14 cellular contexts compared by ENCODE assay signal in genomic region chr7:157008206-157009169, GRCh38. TPM values are rescaled to one million over a fixed set of nuclear protein-coding genes. Genes with fewer than 3 reads are reported as not detected.
DNase-seq lines count a peak whose midpoint lies in the region; ATAC-seq, FAIRE-seq and TF ChIP-seq lines count a peak whose summit lies in the region.
"Had no signal": no experiment of that assay in that cellular context is flagged by ENCODE, and none has a peak within 500 bp of the region (broad histone marks: within the 10 kb centered on the region; RNA-seq: fewer than 3 reads in every experiment).

No MANE protein-coding gene starts in this region.

- no peaks in the 10 kb centered on the region for H3K36me3 ChIP-seq in breast epithelium
- H3K36me3 ChIP-seq in OCI-LY1 (ENCODE audit: insufficient read depth, low read length): no peaks in the 10 kb centered on the region
- H3K36me3 ChIP-seq in kidney epithelial cell (ENCODE audit: control insufficient read depth, insufficient read depth, low read length): no peaks in the 10 kb centered on the region
- no peaks in the 10 kb centered on the region for H3K36me3 ChIP-seq in upper lobe of right lung
- H3K36me3 ChIP-seq in BE2C: no peaks in the 10 kb centered on the region
- H3K36me3 ChIP-seq: heart left ventricle had no signal

- CTCF ChIA-PET in MCF 10A (lab: Yijun Ruan, JAX): interaction anchor here (0.6 kb wide), 1 partner anchor 123 kb away, joined by 3 read pairs; no protein-coding TSS in a partner anchor

- H3K27ac ChIP-seq in breast epithelium (no peak overlapping the region), OCI-LY1 (ENCODE audit: low read depth, low read length, poor library complexity, severe bottlenecking) (no peak overlapping the region), upper lobe of right lung (no peak overlapping the region)
- H3K27ac ChIP-seq: heart left ventricle, parathyroid adenoma had no signal

- H2AFZ ChIP-seq in OCI-LY1 (ENCODE audit: low read length): no peak overlapping the region

- no peak for FAIRE-seq in H54 (lab: Jason Lieb, UNC)
- FAIRE-seq: GM12892 had no signal

- no peak overlapping the region for H3K27ac Mint-ChIP-seq in MCF 10A (ENCODE audit: low read depth, unreplicated experiment)
- H3K27ac Mint-ChIP-seq: dendritic cell treated with granulocyte-macrophage colony-stimulating factor and Interleukin-4, amounts not matched to agents 40 ng/mL and 50 ng/mL, for 4 days had no signal

- H3K9me3 ChIP-seq in breast epithelium: no peaks in the 10 kb centered on the region
- H3K9me3 ChIP-seq in OCI-LY1 (ENCODE audit: low read length): no peaks in the 10 kb centered on the region
- H3K9me3 ChIP-seq in upper lobe of right lung: no peaks in the 10 kb centered on the region
- H3K9me3 ChIP-seq in BE2C: peaks cover 2% of the 10 kb centered on the region; the same call in 1 of the 2 replicates
- H3K9me3 ChIP-seq: heart left ventricle had no signal

- H4K20me1 ChIP-seq in OCI-LY1 (ENCODE audit: insufficient read depth, low read length): no peaks in the 10 kb centered on the region

- POLR2A ChIA-PET in MCF 10A (lab: Yijun Ruan, JAX): no interaction called here

- H3K27me3 ChIP-seq in breast epithelium (peaks cover 0 to 91% of the 10 kb centered on the region in 2 donors), OCI-LY1 (ENCODE audit: insufficient read depth, low read length) (peaks cover 5% of the 10 kb centered on the region; the same call in 1 of the 2 replicates), kidney epithelial cell (ENCODE audit: control insufficient read depth, insufficient read depth, low read length) (peaks cover 92% of the 10 kb centered on the region), upper lobe of right lung (peaks cover 89% of the 10 kb centered on the region), BE2C (peaks cover 97% of the 10 kb centered on the region)

- intact Hi-C loops in MCF 10A (cut with micrococcal nuclease) (no loop called here), breast epithelium (cut with DNase I; ENCODE audit: low total_unique reads) (no loop called here), upper lobe of right lung (cut with DNase I) (no loop called here)

- H3K36me3 Mint-ChIP-seq in MCF 10A (ENCODE audit: insufficient read depth, unreplicated experiment): no peaks in the 10 kb centered on the region

- no peaks in the 10 kb centered on the region for H3K4me1 Mint-ChIP-seq in MCF 10A (ENCODE audit: insufficient read depth, unreplicated experiment)

- H3K4me3 Mint-ChIP-seq in MCF 10A (ENCODE audit: unreplicated experiment): peak overlapping the region; percentile 67

- TF ChIP-seq CTCF in MCF 10A (IDR thresholded peaks at IDR 0.05; ENCODE audit: unreplicated experiment) (no peak), breast epithelium (IDR thresholded peaks at IDR 0.05) (no peak), OCI-LY1 (IDR thresholded peaks at IDR 0.05; ENCODE audit: low read length) (no peak), kidney epithelial cell (IDR thresholded peaks at IDR 0.05; ENCODE audit: insufficient read depth, low read length, poor library complexity, severe bottlenecking) (no peak), upper lobe of right lung (IDR thresholded peaks at IDR 0.05) (no peak), BE2C (IDR thresholded peaks at IDR 0.05; ENCODE audit: low read depth, low read length) (no peak)

- no TSS peak for BruUV-seq in MCF 10A (replicated peaks; lab: Mats Ljungman, UMichigan)

- no peaks in the 10 kb centered on the region for H3F3A ChIP-seq in OCI-LY1 (ENCODE audit: insufficient read depth, low read length)

- no peak for DNase-seq in MCF 10A (ENCODE audit: unreplicated experiment)
- no peak for DNase-seq in breast epithelium (ENCODE audit: low spot score in 2 of 2)
- DNase-seq in kidney epithelial cell (ENCODE audit: low read depth): no peak
- DNase-seq in upper lobe of right lung: peak; percentile 60
- DNase-seq in BE2C: no peak
- no peak for DNase-seq in DMS 273 (lab: John Stamatoyannopoulos, UW; ENCODE audit: unreplicated experiment)
- DNase-seq in H54 (ENCODE audit: insufficient read length, low spot score): no peak
- DNase-seq: heart left ventricle, NCI-H524 treated with DMSO at 0.1 percent for 48 hours had no signal

- ATAC-seq in upper lobe of right lung: no peak
- ATAC-seq: heart left ventricle had no signal

- no peaks in the 10 kb centered on the region for H3K79me2 ChIP-seq in OCI-LY1 (ENCODE audit: insufficient read depth, low read length)
- H3K79me2 ChIP-seq: parathyroid adenoma had no signal

- H3K9me2 ChIP-seq in OCI-LY1 (ENCODE audit: low read depth, low read length): no peaks in the 10 kb centered on the region

- H3K4me1 ChIP-seq in breast epithelium (peaks cover 5 to 10% of the 10 kb centered on the region in 2 donors), OCI-LY1 (ENCODE audit: insufficient read depth, low read length, severe bottlenecking) (peaks cover 18% of the 10 kb centered on the region), upper lobe of right lung (peaks cover 25% of the 10 kb centered on the region), BE2C (no peaks in the 10 kb centered on the region)
- H3K4me1 ChIP-seq: parathyroid adenoma had no signal

- no peak overlapping the region for H3K4me3 ChIP-seq in breast epithelium
- H3K4me3 ChIP-seq in OCI-LY1 (ENCODE audit: low read depth, low read length, poor library complexity, severe bottlenecking): peak overlapping the region; percentile 48
- H3K4me3 ChIP-seq in kidney epithelial cell (ENCODE audit: low read depth, low read length): peak overlapping the region; percentile 42
- H3K4me3 ChIP-seq in upper lobe of right lung: peak overlapping the region; percentile 36
- H3K4me3 ChIP-seq in BE2C (ENCODE audit: low read depth, low read length): no peak overlapping the region

- no peaks in the 10 kb centered on the region for H3K9me3 Mint-ChIP-seq in MCF 10A (ENCODE audit: unreplicated experiment)
- H3K9me3 Mint-ChIP-seq: dendritic cell treated with granulocyte-macrophage colony-stimulating factor and Interleukin-4, amounts not matched to agents 40 ng/mL and 50 ng/mL, for 4 days had no signal

- TF ChIP-seq POLR2A in breast epithelium (IDR thresholded peaks at IDR 0.05): no peak
- no peak for TF ChIP-seq POLR2A in H54 (IDR thresholded peaks at IDR 0.05; ENCODE audit: low read depth, low read length)

- peak overlapping the region; percentile 67; the same call in 1 of the 2 replicates for H3K4me2 ChIP-seq in OCI-LY1 (ENCODE audit: low read length)

- H3K27me3 Mint-ChIP-seq in MCF 10A (ENCODE audit: insufficient read depth, unreplicated experiment): no peaks in the 10 kb centered on the region

- H3K9ac ChIP-seq in OCI-LY1 (ENCODE audit: low read length): no peak overlapping the region
- H3K9ac ChIP-seq: parathyroid adenoma had no signal

RNA-seq across cellular contexts. Expression of gene MNX1, which starts 2.0 kb away (rescaled TPM):
- total RNA-seq in MCF 10A (2022) (0.42 and 0.47 TPM in 2 replicates), breast epithelium (under 1 TPM in 2 of 3 donors, not detected in 1; 0.15 to 0.33 TPM), kidney epithelial cell (2.0 and 2.7 TPM in 2 replicates), upper lobe of right lung (0.93 TPM)
- 2.4 TPM for polyA plus RNA-seq in BE2C (2012; ENCODE audit: insufficient read depth, insufficient read length, low read depth)
- total RNA-seq: heart left ventricle had no signal
- polyA plus RNA-seq: BJ, heart left ventricle had no signal

RNA-seq across cellular contexts. Expression of gene NOM1, which starts 59.0 kb away (rescaled TPM):
- total RNA-seq in MCF 10A (2022) (25.9 and 34.1 TPM in 2 replicates), breast epithelium (10 to 100 TPM; 17.1 to 31.5 (median 25.2) TPM), kidney epithelial cell (15.9 and 17.7 TPM in 2 replicates), upper lobe of right lung (20.6 TPM)
- 58.0 TPM for polyA plus RNA-seq in BE2C (2012; ENCODE audit: insufficient read depth, insufficient read length, low read depth)

Comparison
In these comparisons a context has a peak if more than half of its experiments do, and no peak if none do; other contexts are left out.
1. H3K4me3 ChIP-seq: peak in OCI-LY1 (single experiment), kidney epithelial cell (single experiment) and upper lobe of right lung (single experiment); none in breast epithelium (0 of 3) and BE2C (single experiment).